In genomic region chr19:8363803-8364771, GRCh38 we compare ENCODE assay signal across 8 cellular contexts. TPM values are rescaled to one million over a fixed set of nuclear protein-coding genes. Genes with fewer than 3 reads are reported as not detected.
A peak's percentile ranks its signal among the peaks of the same experiment; 100 is the strongest.
DNase-seq lines count a peak whose midpoint lies in the region; ATAC-seq and TF ChIP-seq lines count a peak whose summit lies in the region.

Gene ANGPTL4 (plus strand): TSS chr19:8364155. CDS start chr19:8364322, 167 bp downstream.

- intact Hi-C loops in prostate gland (cut with DNase I): loop anchor here (2.0 kb wide), 1 partner anchor 25 kb away; no protein-coding TSS in a partner anchor

- H3K36me3 ChIP-seq in RWPE2 (ENCODE audit: low read depth) (peaks cover 20% of the 10 kb centered on the region), right atrium auricular region (peaks cover 27% of the 10 kb centered on the region), prostate gland (no peaks in the 10 kb centered on the region)

- peak within 1 kb of the TSS; percentile 97 for H3K27ac ChIP-seq in RWPE2 (ENCODE audit: poor library complexity, severe bottlenecking)
- peak within 1 kb of the TSS; percentile 60 for H3K27ac ChIP-seq in angular gyrus (ENCODE audit: low read depth, low read length)
- H3K27ac ChIP-seq in right atrium auricular region: peak within 1 kb of the TSS; percentile 79 to 98
- H3K27ac ChIP-seq in prostate gland: peak within 1 kb of the TSS; percentile 69 to 80

- DNase-seq in ELR (ENCODE audit: low read depth) (peak; percentile 86), RWPE2 (ENCODE audit: low spot score) (no peak), right atrium auricular region (ENCODE audit: low spot score) (peak; percentile 90), prostate gland (ENCODE audit: low spot score) (peak; percentile 75), NCI-H226 (no peak), HT-29 (ENCODE audit: low spot score) (no peak)

- no peaks in the 10 kb centered on the region for H3K9me3 ChIP-seq in RWPE2 (ENCODE audit: severe bottlenecking)
- no peaks in the 10 kb centered on the region for H3K9me3 ChIP-seq in right atrium auricular region
- no peaks in the 10 kb centered on the region for H3K9me3 ChIP-seq in prostate gland

- no peaks in the 10 kb centered on the region for H3K27me3 ChIP-seq in RWPE2 (ENCODE audit: insufficient read depth, poor library complexity, severe bottlenecking)
- H3K27me3 ChIP-seq in right atrium auricular region: no peaks in the 10 kb centered on the region
- H3K27me3 ChIP-seq in prostate gland (replicated peaks; ENCODE audit: insufficient read depth): no peaks in the 10 kb centered on the region

- TF ChIP-seq CTCF in RWPE2 (IDR thresholded peaks at IDR 0.05; ENCODE audit: poor library complexity, severe bottlenecking) (peak; percentile 25), right atrium auricular region (IDR thresholded peaks at IDR 0.05) (peak in 1 of 2 donors; percentile 15), prostate gland (IDR thresholded peaks at IDR 0.05) (peak in 2 of 4 experiments; percentile 12 to 46)

- H3K4me1 ChIP-seq in RWPE2 (ENCODE audit: insufficient read depth, poor library complexity, severe bottlenecking) (peaks cover 24% of the 10 kb centered on the region), right atrium auricular region (peaks cover 0 to 78% of the 10 kb centered on the region in 2 donors), prostate gland (replicated peaks) (peaks cover 10% of the 10 kb centered on the region)

- WGBS in prostate gland: 2% methylated on average over 54 of the region's 81 CpGs

- H3K4me3 ChIP-seq in RWPE2 (ENCODE audit: severe bottlenecking): peak within 1 kb of the TSS; percentile 43
- H3K4me3 ChIP-seq in right atrium auricular region: peak within 1 kb of the TSS; percentile 73 to 94
- H3K4me3 ChIP-seq in prostate gland: peak within 1 kb of the TSS; percentile 36 to 60

- ATAC-seq in RWPE2 (ENCODE audit: low read depth) (peak; percentile 27), HG03025 (IDR thresholded peaks at IDR 0.05; ENCODE audit: low FRiP score, unreplicated experiment) (no peak)

- peak; percentile 86 for TF ChIP-seq POLR2A in prostate gland (IDR thresholded peaks at IDR 0.05)

RNA-seq across cellular contexts. Expression of gene ANGPTL4, which starts in this region (rescaled TPM):
- total RNA-seq in right atrium auricular region (10 to 100 TPM; 32.6 to 69.1 TPM), prostate gland (10 to 100 TPM; 25.7 to 26.4 TPM)
- total RNA-seq in HT-29 (2014; rRNA removed; shearing (Covaris generic)): 0.20 TPM in 1 of 2 replicates, not detected in the other

Comparison
In these comparisons a context has a peak if more than half of its experiments do, and no peak if none do; other contexts are left out.
1. RNA of gene ANGPTL4 (total RNA-seq): 32.6 to 69.1 TPM in right atrium auricular region and 25.7 to 26.4 TPM in prostate gland; 0.20 TPM in HT-29; every median in the first group is over 10 times any median in the second.
2. DNase-seq: peak in ELR (single experiment), right atrium auricular region (single experiment) and prostate gland (single experiment); none in RWPE2 (single experiment), NCI-H226 (single experiment) and HT-29 (single experiment).
3. Peak in every context shown above with its lines, with median percentiles within 50 percentile points of each other: H3K27ac ChIP-seq and H3K4me3 ChIP-seq.